9 cellular contexts compared by ENCODE assay signal in the genomic region with DNA sequence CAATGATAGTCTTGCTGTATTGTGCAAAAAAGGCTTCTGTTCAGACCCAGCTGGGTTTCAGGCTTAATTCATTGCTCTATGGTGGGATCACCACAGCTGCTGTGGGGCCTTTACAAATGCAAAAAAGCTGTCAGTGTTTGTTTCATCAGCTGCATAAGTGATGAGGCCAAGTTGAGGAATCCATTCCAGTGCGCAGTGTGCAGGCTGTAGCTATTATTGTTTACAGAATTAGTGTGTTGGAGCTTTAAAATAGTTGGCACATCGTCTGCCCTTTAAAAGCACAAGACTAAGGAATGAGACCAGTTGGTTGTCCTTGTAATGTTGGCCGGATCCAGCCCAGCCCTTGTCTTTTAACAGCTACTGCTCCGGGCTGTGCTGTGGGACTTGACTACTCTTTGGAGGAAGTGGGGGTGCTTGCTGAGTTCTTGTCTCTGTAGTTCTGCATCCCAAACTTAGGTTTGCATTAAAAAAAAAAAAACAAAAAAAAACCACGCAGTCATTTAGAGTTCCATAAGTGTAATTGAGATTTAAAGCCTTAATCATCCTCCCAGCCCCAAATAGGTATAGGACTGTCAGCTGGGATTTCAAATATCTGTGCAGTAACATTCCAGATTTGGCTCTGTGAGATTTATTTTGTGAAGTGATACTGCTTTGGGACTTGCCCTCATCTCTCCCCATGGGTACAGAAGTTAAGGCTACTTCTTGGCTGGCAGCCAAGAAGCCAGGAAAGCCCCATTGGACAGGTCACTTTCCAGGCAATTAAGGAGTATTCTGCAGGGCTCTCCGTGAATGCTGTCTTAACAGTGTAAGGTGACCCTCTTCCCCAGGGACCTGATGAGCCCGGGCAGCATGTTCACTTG. TPM values are rescaled to one million over a fixed set of nuclear protein-coding genes. Genes with fewer than 3 reads are reported as not detected.
DNase-seq lines count a peak whose midpoint lies in the region; ATAC-seq lines count a peak whose summit lies in the region.
"Had no signal": no experiment of that assay in that cellular context is flagged by ENCODE, and none has a peak within 500 bp of the region (broad histone marks: within the 10 kb centered on the region; RNA-seq: fewer than 3 reads in every experiment).

No MANE protein-coding gene starts in this region.

- H3K27ac ChIP-seq in subcutaneous abdominal adipose tissue (ENCODE audit: low read depth, low read length) = peak overlapping the region; percentile 74

- peak overlapping the region in 2 of 5 donors; percentile 17 to 31 for H3K4me3 ChIP-seq in subcutaneous abdominal adipose tissue (ENCODE audit: low read depth in 1 of 5, low read length in 5 of 5)
- H3K4me3 ChIP-seq: transverse colon had no signal

- CTCF ChIA-PET in activated CD4-positive, alpha-beta T cell treated with anti-CD3 and anti-CD28 coated beads, Interleukin-2, amount 10 ng/mL, durations not matched to agents 7 days and 5 days (lab: Charles Lee) = interaction anchor here (1.1 to 3.4 kb wide), 4 partner anchors 10 to 16 kb away, joined by 4 to 20 read pairs (median 7); no protein-coding TSS in a partner anchor

- no peaks in the 10 kb centered on the region for H3K36me3 ChIP-seq in subcutaneous abdominal adipose tissue (ENCODE audit: control insufficient read depth in 5 of 5, insufficient read depth in 5 of 5, low read length in 5 of 5)
- H3K36me3 ChIP-seq: transverse colon had no signal

- no peaks in the 10 kb centered on the region for H3K9me3 ChIP-seq in subcutaneous abdominal adipose tissue (ENCODE audit: control insufficient read depth in 5 of 5, low read length in 5 of 5)
- H3K9me3 ChIP-seq: transverse colon had no signal

- no peak overlapping the region for H3K9ac ChIP-seq in subcutaneous abdominal adipose tissue (ENCODE audit: low read length in 5 of 5)

- ATAC-seq in HG02981 (IDR thresholded peaks at IDR 0.05; ENCODE audit: unreplicated experiment) (no peak), HG03439 (IDR thresholded peaks at IDR 0.05; ENCODE audit: unreplicated experiment) (no peak), HG03095 (IDR thresholded peaks at IDR 0.05; ENCODE audit: unreplicated experiment) (no peak)

- peaks cover 88% of the 10 kb centered on the region for H3K4me1 Mint-ChIP-seq in activated CD4-positive, alpha-beta T cell treated with anti-CD3 and anti-CD28 coated beads, Interleukin-2, amount 10 ng/mL, durations not matched to agents 7 days and 5 days

- H3K4me1 ChIP-seq in subcutaneous abdominal adipose tissue (ENCODE audit: control insufficient read depth in 5 of 5, insufficient read depth in 5 of 5, low read length in 5 of 5) = peaks cover 15 to 63% (median 55%) of the 10 kb centered on the region in 5 donors

- peak overlapping the region; percentile 31 for H3K27ac Mint-ChIP-seq in activated CD4-positive, alpha-beta T cell treated with anti-CD3 and anti-CD28 coated beads, Interleukin-2, amount 10 ng/mL, durations not matched to agents 7 days and 5 days

- no peak for DNase-seq in activated CD4-positive, alpha-beta T cell treated with anti-CD3 and anti-CD28 coated beads, Interleukin-2, amount 10 ng/mL, durations not matched to agents 7 days and 5 days
- DNase-seq in activated CD4-positive, alpha-beta T cell treated with anti-CD3 and anti-CD28 coated beads for 1 hour = no peak
- peak in 46 of 58 donors; percentile 18 to 88 (median 62) for DNase-seq in anterior cingulate cortex (lab: John Stamatoyannopoulos, UW)
- DNase-seq in iris pigment epithelial cell (ENCODE audit: low read depth) = peak; percentile 74
- DNase-seq: transverse colon had no signal

- H3K27me3 ChIP-seq in subcutaneous abdominal adipose tissue (ENCODE audit: control insufficient read depth in 5 of 5, insufficient read depth in 4 of 5, low read length in 5 of 5) = no peaks in the 10 kb centered on the region
- H3K27me3 ChIP-seq: transverse colon had no signal

- H3K4me3 Mint-ChIP-seq in activated CD4-positive, alpha-beta T cell treated with anti-CD3 and anti-CD28 coated beads, Interleukin-2, amount 10 ng/mL, durations not matched to agents 7 days and 5 days = no peak overlapping the region

- H3K36me3 Mint-ChIP-seq in activated CD4-positive, alpha-beta T cell treated with anti-CD3 and anti-CD28 coated beads, Interleukin-2, amount 10 ng/mL, durations not matched to agents 7 days and 5 days (ENCODE audit: low read depth) = peaks cover 24% of the 10 kb centered on the region

- H3K9me3 Mint-ChIP-seq in activated CD4-positive, alpha-beta T cell treated with anti-CD3 and anti-CD28 coated beads, Interleukin-2, amount 10 ng/mL, durations not matched to agents 7 days and 5 days = no peaks in the 10 kb centered on the region

- no peaks in the 10 kb centered on the region for H3K27me3 Mint-ChIP-seq in activated CD4-positive, alpha-beta T cell treated with anti-CD3 and anti-CD28 coated beads, Interleukin-2, amount 10 ng/mL, durations not matched to agents 7 days and 5 days

- POLR2A ChIA-PET in activated CD4-positive, alpha-beta T cell treated with anti-CD3 and anti-CD28 coated beads, Interleukin-2, amount 10 ng/mL, durations not matched to agents 7 days and 5 days (lab: Charles Lee) = interaction anchor here (0.7 kb wide), 1 partner anchor 474 kb away, joined by 5 read pairs; no protein-coding TSS in a partner anchor

RNA-seq across cellular contexts. Expression of a gene that starts 19.3 kb away (rescaled TPM):
- 10 to 100 TPM; 27.5 to 27.6 TPM for total RNA-seq in activated CD4-positive, alpha-beta T cell treated with anti-CD3 and anti-CD28 coated beads, Interleukin-2, amount 10 ng/mL, durations not matched to agents 7 days and 5 days

Comparison
In these comparisons a context has a peak if more than half of its experiments do, and no peak if none do; other contexts are left out.
1. DNase-seq: peak in anterior cingulate cortex (46 of 58) and iris pigment epithelial cell (single experiment); none in activated CD4-positive, alpha-beta T cell treated with anti-CD3 and anti-CD28 coated beads, Interleukin-2, amount 10 ng/mL, durations not matched to agents 7 days and 5 days (single experiment) and activated CD4-positive, alpha-beta T cell treated with anti-CD3 and anti-CD28 coated beads for 1 hour (single experiment).